In genomic region chr16:70685938-70686375, GRCh38 we compare ENCODE assay signal across 8 cellular contexts. TPM values are rescaled to one million over a fixed set of nuclear protein-coding genes. Genes with fewer than 3 reads are reported as not detected.
DNase-seq lines count a peak whose midpoint lies in the region; ATAC-seq and TF ChIP-seq lines count a peak whose summit lies in the region.

MTSS2 (minus strand) TSS chr16:70686053; CDS start chr16:70685791, 262 bp downstream.

- H3K36me3 ChIP-seq in muscle layer of colon (ENCODE audit: insufficient read depth, low read length) (peaks cover 8% of the 10 kb centered on the region), upper lobe of right lung (no peaks in the 10 kb centered on the region)

- H3K27me3 ChIP-seq in muscle layer of colon (ENCODE audit: control insufficient read depth in 1 of 2, insufficient read depth in 2 of 2, low read length in 2 of 2) (no peaks in the 10 kb centered on the region), upper lobe of right lung (no peaks in the 10 kb centered on the region)

- peak within 1 kb of the TSS; percentile 96 for H3K27ac ChIP-seq in muscle layer of colon (ENCODE audit: low read depth, low read length)
- H3K27ac ChIP-seq in upper lobe of right lung: peak within 1 kb of the TSS; percentile 82

- intact Hi-C loops in upper lobe of right lung (cut with DNase I): no loop called here

- H3K4me3 Mint-ChIP-seq in activated T-cell treated with anti-CD3 and anti-CD28 coated beads, Interleukin-2, amount 50 U/mL, for 4 hours: peak within 1 kb of the TSS; percentile 66

- peak within 1 kb of the TSS; percentile 92 for H3K9ac ChIP-seq in muscle layer of colon (ENCODE audit: low read length)

- no peaks in the 10 kb centered on the region for H3K9me3 Mint-ChIP-seq in activated T-cell treated with anti-CD3 and anti-CD28 coated beads, Interleukin-2, amount 50 U/mL, for 4 hours

- H3K36me3 Mint-ChIP-seq in activated T-cell treated with anti-CD3 and anti-CD28 coated beads, Interleukin-2, amount 50 U/mL, for 4 hours (ENCODE audit: insufficient read depth): no peaks in the 10 kb centered on the region

- peak; percentile 60 to 73 for ATAC-seq in activated T-cell treated with anti-CD3 and anti-CD28 coated beads, Interleukin-2, amount 50 U/mL, for 4 hours
- peak; percentile 69 for ATAC-seq in upper lobe of right lung
- no peak for ATAC-seq in GM21619 (IDR thresholded peaks at IDR 0.05; ENCODE audit: unreplicated experiment)

- TF ChIP-seq CTCF in fibroblast of pulmonary artery (IDR thresholded peaks at IDR 0.05; ENCODE audit: low read length, missing control alignments): no peak
- TF ChIP-seq CTCF in upper lobe of right lung (IDR thresholded peaks at IDR 0.05): no peak

- peaks cover 21% of the 10 kb centered on the region for H3K27me3 Mint-ChIP-seq in activated T-cell treated with anti-CD3 and anti-CD28 coated beads, Interleukin-2, amount 50 U/mL, for 4 hours (ENCODE audit: low read depth)

- H3K4me1 Mint-ChIP-seq in activated T-cell treated with anti-CD3 and anti-CD28 coated beads, Interleukin-2, amount 50 U/mL, for 4 hours (ENCODE audit: low read depth): peaks cover 2% of the 10 kb centered on the region

- H3K4me3 ChIP-seq in fibroblast of pulmonary artery (replicated peaks; ENCODE audit: low read depth, low read length) (peak within 1 kb of the TSS; percentile 78), muscle layer of colon (ENCODE audit: low read depth in 1 of 2, low read length in 2 of 2) (peak within 1 kb of the TSS; percentile 63 to 92), upper lobe of right lung (peak within 1 kb of the TSS; percentile 73)

- DNase-seq in activated T-cell treated with anti-CD3 and anti-CD28 coated beads for 1 hour (ENCODE audit: low read depth) (peak; percentile 14), activated T-cell treated with anti-CD3 and anti-CD28 coated beads for 4 hours (no peak), NCI-H2107 (lab: John Stamatoyannopoulos, UW) (peak; percentile 84), fibroblast of pulmonary artery (ENCODE audit: low read depth) (peak; percentile 83), upper lobe of right lung (peak; percentile 93)
- no peak for DNase-seq in activated T-cell treated with anti-CD3 and anti-CD28 coated beads, Interleukin-2, amount 50 U/mL, for 4 hours

- H3K4me1 ChIP-seq in muscle layer of colon (ENCODE audit: insufficient read depth, low read length) (peaks cover 84% of the 10 kb centered on the region), upper lobe of right lung (peaks cover 74% of the 10 kb centered on the region)

- H3K9me3 ChIP-seq in muscle layer of colon (ENCODE audit: low read length) (no peaks in the 10 kb centered on the region), upper lobe of right lung (no peaks in the 10 kb centered on the region)

RNA-seq across cellular contexts. Expression of gene MTSS2, which starts in this region (rescaled TPM):
- 1 to 10 TPM; 1.9 to 7.3 (median 4.3) TPM for total RNA-seq in activated T-cell treated with anti-CD3 and anti-CD28 coated beads, Interleukin-2, amount 50 U/mL, for 4 hours
- 81.3 TPM for total RNA-seq in upper lobe of right lung

Comparison
In these comparisons a context has a peak if more than half of its experiments do, and no peak if none do; other contexts are left out.
1. DNase-seq: peak in activated T-cell treated with anti-CD3 and anti-CD28 coated beads for 1 hour (single experiment), NCI-H2107 (single experiment), fibroblast of pulmonary artery (single experiment) and upper lobe of right lung (single experiment); none in activated T-cell treated with anti-CD3 and anti-CD28 coated beads for 4 hours (single experiment) and activated T-cell treated with anti-CD3 and anti-CD28 coated beads, Interleukin-2, amount 50 U/mL, for 4 hours (single experiment).
2. Peak in every context shown above with its lines, with median percentiles within 50 percentile points of each other: H3K4me3 ChIP-seq.